Comparison of ENCODE assay signal across 1 cellular context in genomic region chr9:3740690-3741419, GRCh38.
TF ChIP-seq lines count a peak whose summit lies in the region.

No MANE protein-coding gene starts in this region.

TF ChIP-seq in WTC11, 78 proteins besides CTCF, POLR2A, EP300 and RAD21 (continued from another document):
- TF ChIP-seq E2F1 (CRISPR knock-in tag; IDR thresholded peaks at IDR 0.05) (no peak), MLX (CRISPR knock-in tag; IDR thresholded peaks at IDR 0.05) (no peak), SOX15 (CRISPR knock-in tag; IDR thresholded peaks at IDR 0.05) (no peak), ZNF416 (CRISPR knock-in tag; IDR thresholded peaks at IDR 0.05) (no peak), NR1H2 (CRISPR knock-in tag; IDR thresholded peaks at IDR 0.05) (no peak)
